In genomic region chr11:64314146-64314804, GRCh38 we compare ENCODE assay signal across 12 cellular contexts. TPM values are rescaled to one million over a fixed set of nuclear protein-coding genes. Genes with fewer than 3 reads are reported as not detected.
DNase-seq lines count a peak whose midpoint lies in the region; ATAC-seq and TF ChIP-seq lines count a peak whose summit lies in the region.
"Had no signal": no experiment of that assay in that cellular context is flagged by ENCODE, and none has a peak within 500 bp of the region (broad histone marks: within the 10 kb centered on the region; RNA-seq: fewer than 3 reads in every experiment).

No MANE protein-coding gene starts in this region.

- H3K4me3 ChIP-seq in breast epithelium (peak overlapping the region in 2 of 3 donors; percentile 9 to 44), WERI-Rb-1 (ENCODE audit: low read depth, low read length) (no peak overlapping the region), hepatocyte (no peak overlapping the region)
- H3K4me3 ChIP-seq: HAP-1 had no signal

- ATAC-seq in GM19324 (IDR thresholded peaks at IDR 0.05; ENCODE audit: low FRiP score, unreplicated experiment) = no peak

- H3K9me2 ChIP-seq in hepatocyte (replicated peaks; ENCODE audit: insufficient read depth) = no peaks in the 10 kb centered on the region

- intact Hi-C loops in breast epithelium (cut with DNase I; ENCODE audit: low total_unique reads) = no loop called here
- intact Hi-C loops in MCF 10A (cut with micrococcal nuclease) = no loop called here

- H3K9me3 Mint-ChIP-seq in MCF 10A (ENCODE audit: unreplicated experiment) = no peaks in the 10 kb centered on the region
- H3K9me3 Mint-ChIP-seq in type B pancreatic cell = no peaks in the 10 kb centered on the region
- H3K9me3 Mint-ChIP-seq: memory B cell had no signal

- DNase-seq in breast epithelium (ENCODE audit: low spot score in 2 of 2) (no peak), MCF 10A (ENCODE audit: unreplicated experiment) (no peak), WERI-Rb-1 (no peak), hepatocyte (ENCODE audit: low spot score) (peak; percentile 8), type B pancreatic cell (ENCODE audit: extremely low spot score, unreplicated experiment) (no peak), ecto neural progenitor cell (ENCODE audit: low spot score) (no peak)
- DNase-seq in stimulated activated naive CD4-positive, alpha-beta T cell treated with Interleukin-2 at 50 U/mL for 16 hours (lab: John Stamatoyannopoulos, UW) = no peak
- DNase-seq: activated effector memory CD4-positive, alpha-beta T cell treated with Interleukin-2 at 50 U/mL for 16 hours had no signal

- H3K27me3 Mint-ChIP-seq in MCF 10A (ENCODE audit: insufficient read depth, unreplicated experiment) = no peaks in the 10 kb centered on the region
- no peaks in the 10 kb centered on the region for H3K27me3 Mint-ChIP-seq in type B pancreatic cell
- H3K27me3 Mint-ChIP-seq: memory B cell had no signal

- H3K27me3 ChIP-seq in breast epithelium (no peaks in the 10 kb centered on the region), WERI-Rb-1 (ENCODE audit: insufficient read depth, low read depth, severe bottlenecking) (no peaks in the 10 kb centered on the region), hepatocyte (no peaks in the 10 kb centered on the region)

- H3K4me3 Mint-ChIP-seq in MCF 10A (ENCODE audit: unreplicated experiment) = no peak overlapping the region
- peak overlapping the region; percentile 44 for H3K4me3 Mint-ChIP-seq in type B pancreatic cell
- H3K4me3 Mint-ChIP-seq: memory B cell had no signal

- H3K79me2 ChIP-seq in hepatocyte = peaks cover 53% of the 10 kb centered on the region

- no peak overlapping the region for H3K4me2 ChIP-seq in hepatocyte

- TF ChIP-seq CTCF in breast epithelium (IDR thresholded peaks at IDR 0.05) (no peak), MCF 10A (IDR thresholded peaks at IDR 0.05; ENCODE audit: unreplicated experiment) (no peak), WERI-Rb-1 (IDR thresholded peaks at IDR 0.05; ENCODE audit: low read depth, low read length) (peak; percentile 71), hepatocyte (IDR thresholded peaks at IDR 0.05; ENCODE audit: poor library complexity) (no peak), type B pancreatic cell (conservative IDR thresholded peaks at IDR 0.05) (peak; percentile 28)

- H3K9me3 ChIP-seq in breast epithelium (no peaks in the 10 kb centered on the region), WERI-Rb-1 (ENCODE audit: severe bottlenecking) (no peaks in the 10 kb centered on the region), hepatocyte (ENCODE audit: low read depth) (no peaks in the 10 kb centered on the region)
- H3K9me3 ChIP-seq: HAP-1 had no signal

- no peak for TF ChIP-seq POLR2A in breast epithelium (IDR thresholded peaks at IDR 0.05)

- H3K27ac ChIP-seq in breast epithelium (peak overlapping the region; percentile 62 to 78), WERI-Rb-1 (no peak overlapping the region), hepatocyte (no peak overlapping the region)

- BruUV-seq in MCF 10A (replicated peaks; lab: Mats Ljungman, UMichigan) = no TSS peak

- H3K36me3 ChIP-seq in breast epithelium = no peaks in the 10 kb centered on the region
- peaks cover 14% of the 10 kb centered on the region for H3K36me3 ChIP-seq in WERI-Rb-1
- H3K36me3 ChIP-seq in hepatocyte (replicated peaks; ENCODE audit: insufficient read depth, low read depth) = no peaks in the 10 kb centered on the region

- no peak overlapping the region for H3K27ac Mint-ChIP-seq in MCF 10A (ENCODE audit: low read depth, unreplicated experiment)
- peak overlapping the region; percentile 59 for H3K27ac Mint-ChIP-seq in type B pancreatic cell

- H3K36me3 Mint-ChIP-seq in MCF 10A (ENCODE audit: insufficient read depth, unreplicated experiment) (peaks cover 65% of the 10 kb centered on the region), type B pancreatic cell (peaks cover 5% of the 10 kb centered on the region)

- POLR2A ChIA-PET in MCF 10A (lab: Yijun Ruan, JAX) = interaction anchor here (1.3 to 5.8 kb wide), 2 partner anchors 11 to 68 kb away, joined by 5 to 64 read pairs; partner anchors contain the start of genes ESRRA and PPP1R14B

- WGBS in hepatocyte (ENCODE audit: low lambda C conversion rate, missing lambda C conversion rate) = 89% methylated on average over 19 of the region's 19 CpGs

- H4K20me1 ChIP-seq in hepatocyte (ENCODE audit: insufficient read depth, poor library complexity, severe bottlenecking) = no peaks in the 10 kb centered on the region

- no peak overlapping the region for H2AFZ ChIP-seq in hepatocyte

- H3K4me1 ChIP-seq in breast epithelium (peaks cover 0 to 12% of the 10 kb centered on the region in 2 donors), hepatocyte (ENCODE audit: insufficient read depth) (peaks cover 9% of the 10 kb centered on the region)

- CTCF ChIA-PET in MCF 10A (lab: Yijun Ruan, JAX) = interaction anchor here (1.0 to 10.2 kb wide), 4 partner anchors 17 to 135 kb away, joined by 3 to 148 read pairs (median 49); partner anchors contain the start of gene RPS6KA4

- H3K4me1 Mint-ChIP-seq in MCF 10A (ENCODE audit: insufficient read depth, unreplicated experiment) (peaks cover 21% of the 10 kb centered on the region), type B pancreatic cell (ENCODE audit: unreplicated experiment) (peaks cover 14% of the 10 kb centered on the region)

RNA-seq across cellular contexts. Expression of gene TRMT112, which starts 3.1 kb away (rescaled TPM):
- total RNA-seq in breast epithelium = 100 to 1,000 TPM; 206 to 266 (median 262) TPM
- total RNA-seq in MCF 10A (2022) = 284 and 354 TPM in 2 replicates
- 210 and 244 TPM in 2 replicates for total RNA-seq in hepatocyte
- 292 and 311 TPM in 2 replicates for polyA plus RNA-seq in hepatocyte
- 160 and 198 TPM in 2 replicates for total RNA-seq in type B pancreatic cell (ENCODE audit: low replicate concordance)

RNA-seq across cellular contexts. Expression of gene PRDX5, which starts 3.6 kb away (rescaled TPM):
- total RNA-seq in breast epithelium (100 to 1,000 TPM; 241 to 327 (median 262) TPM), MCF 10A (2022) (274 and 302 TPM in 2 replicates), hepatocyte (261 and 267 TPM in 2 replicates), type B pancreatic cell (ENCODE audit: low replicate concordance) (166 and 227 TPM in 2 replicates)
- polyA plus RNA-seq in hepatocyte = 517 and 542 TPM in 2 replicates

RNA-seq across cellular contexts. Expression of gene ESRRA, which starts 9.0 kb away (rescaled TPM):
- total RNA-seq in breast epithelium (10 to 100 TPM; 38.2 to 43.9 (median 39.5) TPM), MCF 10A (2022) (52.0 and 63.4 TPM in 2 replicates), hepatocyte (52.1 and 62.0 TPM in 2 replicates), type B pancreatic cell (ENCODE audit: low replicate concordance) (41.7 and 76.0 TPM in 2 replicates)
- 51.3 and 57.4 TPM in 2 replicates for polyA plus RNA-seq in hepatocyte

RNA-seq across cellular contexts. Expression of gene CATSPERZ, which starts 14.1 kb away (rescaled TPM):
- 1 to 10 TPM in 1 of 3 donors, not detected in 2; 1.8 TPM for total RNA-seq in breast epithelium
- total RNA-seq in MCF 10A (2022) = 0.68 TPM in 1 of 2 replicates, not detected in the other
- total RNA-seq in hepatocyte = not detected in 2 replicates
- 0.46 and 0.96 TPM in 2 replicates for polyA plus RNA-seq in hepatocyte
- total RNA-seq in type B pancreatic cell (ENCODE audit: low replicate concordance) = not detected in 2 replicates
- total RNA-seq: T-helper 1 cell treated with Interleukin-12 subunit alpha and Interleukin-12 subunit beta and Interleukin-4 antibody, amounts not matched to agents 30 ng/mL and 1 ng/mL, for 36 hours had no signal

RNA-seq across cellular contexts. Expression of gene KCNK4, which starts 23.2 kb away (rescaled TPM):
- total RNA-seq in breast epithelium (1 to 10 TPM in 1 of 3 donors, not detected in 2; 2.3 TPM), MCF 10A (2022) (not detected in 2 replicates), hepatocyte (not detected in 2 replicates), type B pancreatic cell (ENCODE audit: low replicate concordance) (0.19 TPM in 1 of 2 replicates, not detected in the other)
- polyA plus RNA-seq in hepatocyte = not detected in 2 replicates

Comparison
In these comparisons a context has a peak if more than half of its experiments do, and no peak if none do; other contexts are left out.
1. H3K27ac ChIP-seq: peak in breast epithelium (2 of 2); none in WERI-Rb-1 (single experiment) and hepatocyte (single experiment).
2. H3K4me3 ChIP-seq: peak in breast epithelium (2 of 3); none in WERI-Rb-1 (single experiment) and hepatocyte (single experiment).
3. CTCF ChIP-seq: peak in WERI-Rb-1 (single experiment) and type B pancreatic cell (single experiment); none in breast epithelium (0 of 3), MCF 10A (single experiment) and hepatocyte (single experiment).